ENCODE assay signal across 1 cellular context in genomic region chr2:172427256-172427989, GRCh38.
TF ChIP-seq lines count a peak whose summit lies in the region.

Gene ITGA6, plus strand, starts transcription at chr2:172427586.

TF ChIP-seq in HEK293, 187 proteins besides CTCF, POLR2A, EP300 and RAD21 (continued from another document and continues in another):
- TF ChIP-seq, protein P1, sequence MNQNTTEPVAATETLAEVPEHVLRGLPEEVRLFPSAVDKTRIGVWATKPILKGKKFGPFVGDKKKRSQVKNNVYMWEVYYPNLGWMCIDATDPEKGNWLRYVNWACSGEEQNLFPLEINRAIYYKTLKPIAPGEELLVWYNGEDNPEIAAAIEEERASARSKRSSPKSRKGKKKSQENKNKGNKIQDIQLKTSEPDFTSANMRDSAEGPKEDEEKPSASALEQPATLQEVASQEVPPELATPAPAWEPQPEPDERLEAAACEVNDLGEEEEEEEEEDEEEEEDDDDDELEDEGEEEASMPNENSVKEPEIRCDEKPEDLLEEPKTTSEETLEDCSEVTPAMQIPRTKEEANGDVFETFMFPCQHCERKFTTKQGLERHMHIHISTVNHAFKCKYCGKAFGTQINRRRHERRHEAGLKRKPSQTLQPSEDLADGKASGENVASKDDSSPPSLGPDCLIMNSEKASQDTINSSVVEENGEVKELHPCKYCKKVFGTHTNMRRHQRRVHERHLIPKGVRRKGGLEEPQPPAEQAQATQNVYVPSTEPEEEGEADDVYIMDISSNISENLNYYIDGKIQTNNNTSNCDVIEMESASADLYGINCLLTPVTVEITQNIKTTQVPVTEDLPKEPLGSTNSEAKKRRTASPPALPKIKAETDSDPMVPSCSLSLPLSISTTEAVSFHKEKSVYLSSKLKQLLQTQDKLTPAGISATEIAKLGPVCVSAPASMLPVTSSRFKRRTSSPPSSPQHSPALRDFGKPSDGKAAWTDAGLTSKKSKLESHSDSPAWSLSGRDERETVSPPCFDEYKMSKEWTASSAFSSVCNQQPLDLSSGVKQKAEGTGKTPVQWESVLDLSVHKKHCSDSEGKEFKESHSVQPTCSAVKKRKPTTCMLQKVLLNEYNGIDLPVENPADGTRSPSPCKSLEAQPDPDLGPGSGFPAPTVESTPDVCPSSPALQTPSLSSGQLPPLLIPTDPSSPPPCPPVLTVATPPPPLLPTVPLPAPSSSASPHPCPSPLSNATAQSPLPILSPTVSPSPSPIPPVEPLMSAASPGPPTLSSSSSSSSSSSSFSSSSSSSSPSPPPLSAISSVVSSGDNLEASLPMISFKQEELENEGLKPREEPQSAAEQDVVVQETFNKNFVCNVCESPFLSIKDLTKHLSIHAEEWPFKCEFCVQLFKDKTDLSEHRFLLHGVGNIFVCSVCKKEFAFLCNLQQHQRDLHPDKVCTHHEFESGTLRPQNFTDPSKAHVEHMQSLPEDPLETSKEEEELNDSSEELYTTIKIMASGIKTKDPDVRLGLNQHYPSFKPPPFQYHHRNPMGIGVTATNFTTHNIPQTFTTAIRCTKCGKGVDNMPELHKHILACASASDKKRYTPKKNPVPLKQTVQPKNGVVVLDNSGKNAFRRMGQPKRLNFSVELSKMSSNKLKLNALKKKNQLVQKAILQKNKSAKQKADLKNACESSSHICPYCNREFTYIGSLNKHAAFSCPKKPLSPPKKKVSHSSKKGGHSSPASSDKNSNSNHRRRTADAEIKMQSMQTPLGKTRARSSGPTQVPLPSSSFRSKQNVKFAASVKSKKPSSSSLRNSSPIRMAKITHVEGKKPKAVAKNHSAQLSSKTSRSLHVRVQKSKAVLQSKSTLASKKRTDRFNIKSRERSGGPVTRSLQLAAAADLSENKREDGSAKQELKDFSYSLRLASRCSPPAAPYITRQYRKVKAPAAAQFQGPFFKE (tag by site-specific recombination; IDR thresholded peaks at IDR 0.05; ENCODE audit: borderline replicate concordance), result no peak
- TF ChIP-seq ZNF174 (tag by site-specific recombination; IDR thresholded peaks at IDR 0.05) (no peak), ZNF239 (tag by site-specific recombination; IDR thresholded peaks at IDR 0.05) (no peak), ZNF391 (tag by site-specific recombination; IDR thresholded peaks at IDR 0.05; ENCODE audit: borderline replicate concordance, low read depth) (no peak), SP2 (tag by site-specific recombination; IDR thresholded peaks at IDR 0.05) (peak; percentile 25), ZNF169 (tag by site-specific recombination; IDR thresholded peaks at IDR 0.05) (no peak), HIC1 (tag by site-specific recombination; IDR thresholded peaks at IDR 0.05) (no peak), TCF7L2 (IDR thresholded peaks at IDR 0.05; ENCODE audit: borderline replicate concordance, low read depth, low read length) (no peak), ZNF404 (tag by site-specific recombination; IDR thresholded peaks at IDR 0.05) (no peak), ZNF394 (tag by site-specific recombination; IDR thresholded peaks at IDR 0.05; ENCODE audit: borderline replicate concordance) (no peak), ZNF521 (tag by site-specific recombination; IDR thresholded peaks at IDR 0.05) (no peak), ZNF596 (tag by site-specific recombination; IDR thresholded peaks at IDR 0.05) (no peak), SCRT2 (tag by site-specific recombination; IDR thresholded peaks at IDR 0.05) (peak; percentile 43; the same call in 1 of the 2 replicates), ZNF660 (tag by site-specific recombination; IDR thresholded peaks at IDR 0.05) (0 out of 2 replicates have a peak, but pooled peaks have one; percentile 51), ZFP69B (tag by site-specific recombination; IDR thresholded peaks at IDR 0.05) (peak; percentile 91), PRDM4 (tag by site-specific recombination; IDR thresholded peaks at IDR 0.05) (no peak), REST (tag by site-specific recombination; IDR thresholded peaks at IDR 0.05) (no peak), HOXD13 (CRISPR knock-in tag; IDR thresholded peaks at IDR 0.05; ENCODE audit: borderline replicate concordance) (no peak), ZSCAN30 (tag by site-specific recombination; IDR thresholded peaks at IDR 0.05) (0 out of 2 replicates have a peak, but pooled peaks have one; percentile 13), ZNF776 (tag by site-specific recombination; IDR thresholded peaks at IDR 0.05; ENCODE audit: borderline replicate concordance) (no peak), ZNF24 (tag by site-specific recombination; IDR thresholded peaks at IDR 0.05) (0 out of 2 replicates have a peak, but pooled peaks have one; percentile 45), ZIC2 (tag by site-specific recombination; IDR thresholded peaks at IDR 0.05) (no peak), ZNF514 (tag by site-specific recombination; IDR thresholded peaks at IDR 0.05) (no peak), ZNF785 (tag by site-specific recombination; IDR thresholded peaks at IDR 0.05) (no peak), ZNF843 (tag by site-specific recombination; IDR thresholded peaks at IDR 0.05) (no peak), ZNF600 (tag by site-specific recombination; IDR thresholded peaks at IDR 0.05) (peak; percentile 89), ZNF571 (tag by site-specific recombination; IDR thresholded peaks at IDR 0.05) (no peak), ZBTB8A (tag by site-specific recombination; IDR thresholded peaks at IDR 0.05) (peak; percentile 69), ZBTB20 (tag by site-specific recombination; IDR thresholded peaks at IDR 0.05) (peak; percentile 76), SP3 (tag by site-specific recombination; IDR thresholded peaks at IDR 0.05) (peak; percentile 62), HOXC10 (CRISPR knock-in tag; IDR thresholded peaks at IDR 0.05) (no peak), ZNF629 (tag by site-specific recombination; IDR thresholded peaks at IDR 0.05) (no peak; the same call in none of the 2 replicates), ZNF121 (tag by site-specific recombination; IDR thresholded peaks at IDR 0.05) (no peak), ZNF2 (tag by site-specific recombination; IDR thresholded peaks at IDR 0.05) (no peak), ZNF280D (tag by site-specific recombination; IDR thresholded peaks at IDR 0.05) (no peak), GLI4 (tag by site-specific recombination; IDR thresholded peaks at IDR 0.05) (no peak), INSM2 (tag by site-specific recombination; IDR thresholded peaks at IDR 0.05) (no peak), MEIS1 (CRISPR knock-in tag; IDR thresholded peaks at IDR 0.05; ENCODE audit: borderline replicate concordance) (no peak)
- TF ChIP-seq, protein P2, sequence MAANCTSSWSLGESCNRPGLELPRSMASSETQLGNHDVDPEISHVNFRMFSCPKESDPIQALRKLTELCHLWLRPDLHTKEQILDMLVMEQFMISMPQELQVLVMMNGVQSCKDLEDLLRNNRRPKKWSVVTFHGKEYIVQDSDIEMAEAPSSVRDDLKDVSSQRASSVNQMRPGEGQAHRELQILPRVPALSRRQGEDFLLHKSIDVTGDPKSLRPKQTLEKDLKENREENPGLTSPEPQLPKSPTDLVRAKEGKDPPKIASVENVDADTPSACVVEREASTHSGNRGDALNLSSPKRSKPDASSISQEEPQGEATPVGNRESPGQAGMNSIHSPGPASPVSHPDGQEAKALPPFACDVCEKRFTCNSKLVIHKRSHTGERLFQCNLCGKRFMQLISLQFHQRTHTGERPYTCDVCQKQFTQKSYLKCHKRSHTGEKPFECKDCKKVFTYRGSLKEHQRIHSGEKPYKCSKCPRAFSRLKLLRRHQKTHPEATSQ (tag by site-specific recombination; IDR thresholded peaks at IDR 0.05), result no peak
- TF ChIP-seq, protein P3, sequence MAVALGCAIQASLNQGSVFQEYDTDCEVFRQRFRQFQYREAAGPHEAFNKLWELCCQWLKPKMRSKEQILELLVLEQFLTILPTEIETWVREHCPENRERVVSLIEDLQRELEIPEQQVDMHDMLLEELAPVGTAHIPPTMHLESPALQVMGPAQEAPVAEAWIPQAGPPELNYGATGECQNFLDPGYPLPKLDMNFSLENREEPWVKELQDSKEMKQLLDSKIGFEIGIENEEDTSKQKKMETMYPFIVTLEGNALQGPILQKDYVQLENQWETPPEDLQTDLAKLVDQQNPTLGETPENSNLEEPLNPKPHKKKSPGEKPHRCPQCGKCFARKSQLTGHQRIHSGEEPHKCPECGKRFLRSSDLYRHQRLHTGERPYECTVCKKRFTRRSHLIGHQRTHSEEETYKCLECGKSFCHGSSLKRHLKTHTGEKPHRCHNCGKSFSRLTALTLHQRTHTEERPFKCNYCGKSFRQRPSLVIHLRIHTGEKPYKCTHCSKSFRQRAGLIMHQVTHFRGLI (tag by site-specific recombination; IDR thresholded peaks at IDR 0.05), result no peak; the same call in 1 of the 2 replicates
